ENCODE assay signal across 8 cellular contexts in the genomic region with DNA sequence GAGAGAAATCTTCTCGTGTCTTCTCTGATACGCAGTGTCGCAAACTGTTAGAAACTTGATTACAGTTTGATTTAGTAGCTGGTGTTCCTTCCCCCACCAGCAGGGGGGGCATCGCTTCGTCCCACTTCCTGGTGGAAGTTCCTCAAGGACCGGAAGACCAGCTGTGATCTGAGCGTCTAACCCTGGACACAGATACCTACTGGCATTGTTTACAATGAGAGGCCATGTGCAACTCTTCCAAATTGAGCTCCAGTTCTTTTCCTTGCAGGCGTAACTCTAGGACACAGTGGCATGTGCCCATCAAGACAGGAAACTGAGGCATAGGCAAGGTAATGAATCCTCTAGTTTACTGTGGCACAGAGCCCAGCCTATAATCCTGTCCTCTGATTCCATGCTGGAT.
DNase-seq lines count a peak whose midpoint lies in the region; ATAC-seq and TF ChIP-seq lines count a peak whose summit lies in the region.

No MANE protein-coding gene starts in this region.

- intact Hi-C loops in dorsolateral prefrontal cortex (cut with DNase I), result loop anchor here in 1 of 2 donors (5.0 kb wide), 1 partner anchor 275 kb away; no protein-coding TSS in a partner anchor

- H3K27ac ChIP-seq in SU-DHL-6 (ENCODE audit: low read depth, low read length), result no peak overlapping the region
- H3K27ac ChIP-seq in dorsolateral prefrontal cortex, result peak overlapping the region in 52 of 59 donors; percentile 7 to 89 (median 72)
- no peak overlapping the region for H3K27ac ChIP-seq in neural progenitor cell

- H3K27me3 ChIP-seq in SU-DHL-6 (ENCODE audit: low read length) (no peaks in the 10 kb centered on the region), dorsolateral prefrontal cortex (no peaks in the 10 kb centered on the region), neural progenitor cell (no peaks in the 10 kb centered on the region)

- no peaks in the 10 kb centered on the region for H3K9me2 ChIP-seq in SU-DHL-6 (replicated peaks; ENCODE audit: insufficient read depth, low read length)

- H3K36me3 ChIP-seq in SU-DHL-6 (ENCODE audit: low read length) (no peaks in the 10 kb centered on the region), neural progenitor cell (no peaks in the 10 kb centered on the region)

- H3K4me1 Mint-ChIP-seq in neural progenitor cell, result peaks cover 50% of the 10 kb centered on the region

- H2AFZ ChIP-seq in SU-DHL-6 (ENCODE audit: low read depth, low read length, severe bottlenecking) (no peak overlapping the region), neural progenitor cell (replicated peaks) (no peak overlapping the region)

- peak overlapping the region; percentile 52 for H3K27ac Mint-ChIP-seq in neural progenitor cell

- H3K4me2 ChIP-seq in SU-DHL-6 (ENCODE audit: low read depth, low read length, poor library complexity, severe bottlenecking), result no peak overlapping the region
- H3K4me2 ChIP-seq in neural progenitor cell, result no peak overlapping the region

- CTCF ChIA-PET in HEK293T (lab: Yijun Ruan, JAX), result interaction anchor here (0.7 to 1.3 kb wide), 12 partner anchors 10 to 317 kb away, joined by 3 to 12 read pairs (median 4); a partner anchor contains a TSS

- no peak overlapping the region for H3K4me3 Mint-ChIP-seq in neural progenitor cell

- H3K36me3 Mint-ChIP-seq in neural progenitor cell, result peaks cover 2% of the 10 kb centered on the region

- H3K27me3 Mint-ChIP-seq in neural progenitor cell (ENCODE audit: insufficient read depth, low read depth), result peaks cover 13% of the 10 kb centered on the region

- peaks cover 11% of the 10 kb centered on the region for H3K4me1 ChIP-seq in neural progenitor cell

- H3F3A ChIP-seq in SU-DHL-6 (ENCODE audit: insufficient read depth) (no peaks in the 10 kb centered on the region), neural progenitor cell (ENCODE audit: low read depth) (peaks cover 8% of the 10 kb centered on the region)

- H3K9me3 Mint-ChIP-seq in neural progenitor cell, result no peaks in the 10 kb centered on the region

- no peak overlapping the region for H3K9ac ChIP-seq in SU-DHL-6 (ENCODE audit: low read length)
- no peak overlapping the region for H3K9ac ChIP-seq in neural progenitor cell

- H3K4me3 ChIP-seq in SU-DHL-6 (ENCODE audit: insufficient read depth, low read length, poor library complexity, severe bottlenecking), result no peak overlapping the region
- peak overlapping the region in 3 of 59 donors; percentile 20 to 39 (median 26) for H3K4me3 ChIP-seq in dorsolateral prefrontal cortex
- no peak overlapping the region for H3K4me3 ChIP-seq in neural progenitor cell

- ATAC-seq in HG02885 (IDR thresholded peaks at IDR 0.05; ENCODE audit: poor library complexity, unreplicated experiment) (no peak), HG03135 (IDR thresholded peaks at IDR 0.05; ENCODE audit: unreplicated experiment) (no peak)

- no peaks in the 10 kb centered on the region for H3K9me3 ChIP-seq in SU-DHL-6 (ENCODE audit: insufficient read depth, low read length)
- no peaks in the 10 kb centered on the region for H3K9me3 ChIP-seq in neural progenitor cell (ENCODE audit: low read depth)

- TF ChIP-seq CTCF in SU-DHL-6 (IDR thresholded peaks at IDR 0.05; ENCODE audit: insufficient read depth, low read length, poor library complexity, severe bottlenecking) (peak; percentile 67), dorsolateral prefrontal cortex (IDR thresholded peaks at IDR 0.05 in 54 of 56, conservative IDR thresholded peaks at IDR 0.05 in 2 of 56; ENCODE audit: low read depth in 1 of 56, partially characterized antibody in 56 of 56) (peak in 55 of 56 donors; percentile 38 to 73 (median 61)), neural progenitor cell (IDR thresholded peaks at IDR 0.05) (peak; percentile 80)

- POLR2A ChIA-PET in HEK293T (lab: Yijun Ruan, JAX), result interaction anchor here (0.5 kb wide), 1 partner anchor 1450 kb away, joined by 3 read pairs; no protein-coding TSS in a partner anchor

- H4K20me1 ChIP-seq in SU-DHL-6 (ENCODE audit: low read depth, low read length) (no peaks in the 10 kb centered on the region), neural progenitor cell (ENCODE audit: low read depth) (no peaks in the 10 kb centered on the region)

- no peaks in the 10 kb centered on the region for H3K79me2 ChIP-seq in SU-DHL-6 (ENCODE audit: insufficient read depth, low read length)
- no peaks in the 10 kb centered on the region for H3K79me2 ChIP-seq in neural progenitor cell (ENCODE audit: low read depth)

- DNase-seq in COLO668 (lab: John Stamatoyannopoulos, UW; ENCODE audit: unreplicated experiment), result peak; percentile 36
- peak; percentile 76 for DNase-seq in HEK293T (ENCODE audit: extremely low spot score)
- DNase-seq in dorsolateral prefrontal cortex, result no peak
- peak; percentile 52 for DNase-seq in neural progenitor cell (ENCODE audit: low spot score)
- no peak for DNase-seq in amniotic stem cell (lab: John Stamatoyannopoulos, UW)

TF ChIP-seq in HEK293T, 16 proteins besides CTCF, POLR2A, EP300 and RAD21:
- TF ChIP-seq, protein P1, sequence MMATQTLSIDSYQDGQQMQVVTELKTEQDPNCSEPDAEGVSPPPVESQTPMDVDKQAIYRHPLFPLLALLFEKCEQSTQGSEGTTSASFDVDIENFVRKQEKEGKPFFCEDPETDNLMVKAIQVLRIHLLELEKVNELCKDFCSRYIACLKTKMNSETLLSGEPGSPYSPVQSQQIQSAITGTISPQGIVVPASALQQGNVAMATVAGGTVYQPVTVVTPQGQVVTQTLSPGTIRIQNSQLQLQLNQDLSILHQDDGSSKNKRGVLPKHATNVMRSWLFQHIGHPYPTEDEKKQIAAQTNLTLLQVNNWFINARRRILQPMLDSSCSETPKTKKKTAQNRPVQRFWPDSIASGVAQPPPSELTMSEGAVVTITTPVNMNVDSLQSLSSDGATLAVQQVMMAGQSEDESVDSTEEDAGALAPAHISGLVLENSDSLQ (IDR thresholded peaks at IDR 0.05), result peak; percentile 66
- TF ChIP-seq L3MBTL2 (conservative IDR thresholded peaks at IDR 0.05) (no peak), ELF4 (IDR thresholded peaks at IDR 0.05) (peak; percentile 64), ARNT (IDR thresholded peaks at IDR 0.05) (no peak), FOXK2 (IDR thresholded peaks at IDR 0.05) (no peak)

Comparison
In these comparisons a context has a peak if more than half of its experiments do, and no peak if none do; other contexts are left out.
1. DNase-seq: peak in COLO668 (single experiment), HEK293T (single experiment) and neural progenitor cell (single experiment); none in dorsolateral prefrontal cortex (0 of 10) and amniotic stem cell (single experiment).
2. H3K27ac ChIP-seq: peak in dorsolateral prefrontal cortex (52 of 59); none in SU-DHL-6 (single experiment) and neural progenitor cell (single experiment).
3. Peak in every context shown above with its lines, with median percentiles within 50 percentile points of each other: CTCF ChIP-seq.